In genomic region chr19:47790398-47790814, GRCh38 we compare ENCODE assay signal across 8 cellular contexts. TPM values are rescaled to one million over a fixed set of nuclear protein-coding genes. Genes with fewer than 3 reads are reported as not detected.
A peak's percentile ranks its signal among the peaks of the same experiment; 100 is the strongest.
DNase-seq lines count a peak whose midpoint lies in the region; ATAC-seq and TF ChIP-seq lines count a peak whose summit lies in the region.

No MANE protein-coding gene starts in this region.

- peaks cover 16% of the 10 kb centered on the region for H3K9me3 ChIP-seq in WERI-Rb-1 (ENCODE audit: severe bottlenecking)

- no peaks in the 10 kb centered on the region for H3K27me3 Mint-ChIP-seq in MCF 10A (ENCODE audit: insufficient read depth, unreplicated experiment)

- peak overlapping the region; percentile 78 for H3K27ac ChIP-seq in WERI-Rb-1

- H3K9me3 Mint-ChIP-seq in MCF 10A (ENCODE audit: unreplicated experiment), result no peaks in the 10 kb centered on the region

- no TSS peak for BruUV-seq in MCF 10A (replicated peaks; lab: Mats Ljungman, UMichigan)

- peaks cover 9% of the 10 kb centered on the region for H3K4me1 Mint-ChIP-seq in MCF 10A (ENCODE audit: insufficient read depth, unreplicated experiment)

- peaks cover 6% of the 10 kb centered on the region for H3K36me3 ChIP-seq in WERI-Rb-1

- POLR2A ChIA-PET in MCF 10A (lab: Yijun Ruan, JAX), result interaction anchor here (0.7 to 1.1 kb wide), 2 partner anchors 78 to 442 kb away, joined by 3 to 4 read pairs; partner anchors contain the start of gene DHX34

- H3K4me3 ChIP-seq in WERI-Rb-1 (ENCODE audit: low read depth, low read length), result no peak overlapping the region

- no peak overlapping the region for H3K4me3 Mint-ChIP-seq in MCF 10A (ENCODE audit: unreplicated experiment)

- peaks cover 4% of the 10 kb centered on the region for H3K36me3 Mint-ChIP-seq in MCF 10A (ENCODE audit: insufficient read depth, unreplicated experiment)

- intact Hi-C loops in MCF 10A (cut with micrococcal nuclease), result loop anchor here (1.0 kb wide), 1 partner anchor 73 kb away; no protein-coding TSS in a partner anchor

- peak; percentile 87 for TF ChIP-seq CTCF in GM12873 (IDR thresholded peaks at IDR 0.05; ENCODE audit: insufficient read depth, low read depth, low read length, missing control alignments)
- peak; percentile 75 for TF ChIP-seq CTCF in WERI-Rb-1 (IDR thresholded peaks at IDR 0.05; ENCODE audit: low read depth, low read length)
- peak; percentile 84 for TF ChIP-seq CTCF in MCF 10A (IDR thresholded peaks at IDR 0.05; ENCODE audit: unreplicated experiment)

- no peak overlapping the region for H3K27ac Mint-ChIP-seq in MCF 10A (ENCODE audit: low read depth, unreplicated experiment)

- H3K27me3 ChIP-seq in WERI-Rb-1 (ENCODE audit: insufficient read depth, low read depth, severe bottlenecking), result no peaks in the 10 kb centered on the region

- no peak for ATAC-seq in GM18907 (IDR thresholded peaks at IDR 0.05; ENCODE audit: unreplicated experiment)
- no peak for ATAC-seq in GM19324 (IDR thresholded peaks at IDR 0.05; ENCODE audit: low FRiP score, unreplicated experiment)

- CTCF ChIA-PET in MCF 10A (lab: Yijun Ruan, JAX), result interaction anchor here (0.6 to 1.5 kb wide), 29 partner anchors 9 to 757 kb away, joined by 3 to 14 read pairs (median 3); partner anchors contain the start of genes SELENOW, SYNGR4 and TMEM143

- peak; percentile 23 for DNase-seq in NCI-H1092 (lab: John Stamatoyannopoulos, UW)
- peak; percentile 100 for DNase-seq in WERI-Rb-1
- peak; percentile 82 for DNase-seq in MCF 10A (ENCODE audit: unreplicated experiment)
- DNase-seq in inferior parietal cortex (ENCODE audit: extremely low spot score), result peak; percentile 61
- DNase-seq in stimulated activated CD4-positive, alpha-beta T cell treated with anti-CD3 and anti-CD28 coated beads, Interleukin-1b, Interleukin-23, amount 100 ng/mL, for 1 hour (ENCODE audit: low read depth in 2 of 2), result peak; percentile 64 to 88

RNA-seq across cellular contexts. Expression of gene SELENOW, which starts 11.9 kb away (rescaled TPM):
- 93.5 and 115 TPM in 2 replicates for total RNA-seq in MCF 10A (2022)

RNA-seq across cellular contexts. Expression of gene TPRX1, which starts 13.9 kb away (rescaled TPM):
- total RNA-seq in MCF 10A (2022), result not detected in 2 replicates

RNA-seq across cellular contexts. Expression of gene CRX, which starts 31.3 kb away (rescaled TPM):
- total RNA-seq in MCF 10A (2022), result not detected in 2 replicates

RNA-seq across cellular contexts. Expression of gene NOP53, which starts 45.1 kb away (rescaled TPM):
- total RNA-seq in MCF 10A (2022), result 165 and 211 TPM in 2 replicates

Comparison
In these comparisons a context has a peak if more than half of its experiments do, and no peak if none do; other contexts are left out.
1. DNase-seq: peak in every context shown above with its lines; median percentile 100 in WERI-Rb-1; 82 in MCF 10A; 76 in stimulated activated CD4-positive, alpha-beta T cell treated with anti-CD3 and anti-CD28 coated beads, Interleukin-1b, Interleukin-23, amount 100 ng/mL, for 1 hour; 61 in inferior parietal cortex; 23 in NCI-H1092.